In genomic region chr2:86105252-86105968, GRCh38 we compare ENCODE assay signal across 8 cellular contexts. TPM values are rescaled to one million over a fixed set of nuclear protein-coding genes. Genes with fewer than 3 reads are reported as not detected.
DNase-seq lines count a peak whose midpoint lies in the region; ATAC-seq, FAIRE-seq and TF ChIP-seq lines count a peak whose summit lies in the region.

TSS of gene POLR1A (minus strand) at chr2:86105886. CDS start at chr2:86105776, 110 bp downstream.

- no peak within 1 kb of the TSS for H2BK20ac ChIP-seq in H1 (ENCODE audit: low read length)

- H3K9me3 ChIP-seq in CD4-positive, alpha-beta memory T cell (ENCODE audit: control insufficient read depth in 1 of 2, low read length in 2 of 2) = no peaks in the 10 kb centered on the region
- H3K9me3 ChIP-seq in H1 (ENCODE audit: insufficient read depth in 2 of 2, low read depth in 1 of 2, low read length in 1 of 2) = no peaks in the 10 kb centered on the region
- H3K9me3 ChIP-seq in mesenchymal stem cell (ENCODE audit: control insufficient read depth, low read length) = no peaks in the 10 kb centered on the region

- H3K56ac ChIP-seq in H1 (replicated peaks; ENCODE audit: insufficient read length, low read depth, low read length) = peak within 1 kb of the TSS; percentile 43

- peaks cover 47 to 79% (median 61%) of the 10 kb centered on the region in 4 donors for H3K4me1 Mint-ChIP-seq in CD4-positive, alpha-beta memory T cell

- H3K36me3 Mint-ChIP-seq in CD4-positive, alpha-beta memory T cell = peaks cover 24 to 58% of the 10 kb centered on the region in 2 donors

- no peak for TF ChIP-seq CTCF in H1 (IDR thresholded peaks at IDR 0.05; ENCODE audit: control extremely low read depth in 1 of 3, insufficient read depth in 1 of 3, low read depth in 1 of 3, low read length in 3 of 3)

- H2BK12ac ChIP-seq in H1 (ENCODE audit: low read depth, low read length) (peak within 1 kb of the TSS; percentile 30; the same call in 1 of the 2 replicates), mesenchymal stem cell (ENCODE audit: low read length in 2 of 2) (no peak within 1 kb of the TSS)

- H3K27ac ChIP-seq in CD4-positive, alpha-beta memory T cell (ENCODE audit: low read depth, low read length) = peak within 1 kb of the TSS; percentile 82
- H3K27ac ChIP-seq in H1 (ENCODE audit: low read depth, low read length) (peak within 1 kb of the TSS; percentile 94), mesenchymal stem cell (ENCODE audit: low read length, poor library complexity, severe bottlenecking) (peak within 1 kb of the TSS; percentile 61)

- WGBS in H1 (ENCODE audit: extremely low coverage in 1 of 2, insufficient coverage in 1 of 2, insufficient read length in 1 of 2, insufficient replicate concordance in 2 of 2, low coverage in 1 of 2, low lambda C conversion rate in 2 of 2, missing lambda C conversion rate in 1 of 2), 2 experiments = 2% methylated on average over 38 of the region's 38 CpGs; no CpG with 5 or more reads in 1 of the 2 experiments
- WGBS in mesenchymal stem cell = 0% methylated on average over 35 of the region's 38 CpGs

- H3K4me1 ChIP-seq in CD4-positive, alpha-beta memory T cell (ENCODE audit: insufficient read depth, low read length) = peaks cover 34% of the 10 kb centered on the region
- H3K4me1 ChIP-seq in H1 (replicated peaks in 1 of 4; ENCODE audit: control insufficient read depth in 3 of 4, insufficient read depth in 4 of 4, low read length in 3 of 4) (peaks cover 0 to 4% (median 0%) of the 10 kb centered on the region in 4 experiments; a peak in 1 of 7 replicates), mesenchymal stem cell (ENCODE audit: control insufficient read depth, insufficient read depth, low read depth, low read length) (peaks cover 4% of the 10 kb centered on the region)

- H3K23ac ChIP-seq in H1 (ENCODE audit: insufficient read length) (no peak within 1 kb of the TSS), mesenchymal stem cell (ENCODE audit: low read length in 2 of 2) (no peak within 1 kb of the TSS)

- H3K23me2 ChIP-seq in H1 (ENCODE audit: low read depth, low read length) = no peaks in the 10 kb centered on the region; the same call in 1 of the 2 replicates

- CTCF ChIA-PET in CD4-positive, alpha-beta memory T cell (lab: Charles Lee; ENCODE audit: partially characterized antibody) = interaction anchor here (1.1 to 2.1 kb wide), 5 partner anchors 25 to 290 kb away, joined by 3 to 14 read pairs (median 8); no protein-coding TSS in a partner anchor
- CTCF ChIA-PET in H1 (lab: Charles Lee; ENCODE audit: partially characterized antibody) = interaction anchor here (0.6 to 4.1 kb wide), 2 partner anchors 17 to 335 kb away, joined by 4 to 16 read pairs; no protein-coding TSS in a partner anchor

- peak; percentile 68 for FAIRE-seq in H1 (lab: Jason Lieb, UNC)

- no peak within 1 kb of the TSS for H2BK120ac ChIP-seq in H1 (replicated peaks; ENCODE audit: low read depth, low read length)
- H2BK120ac ChIP-seq in mesenchymal stem cell (ENCODE audit: low read depth, low read length) = no peak within 1 kb of the TSS

- H3K4me3 Mint-ChIP-seq in CD4-positive, alpha-beta memory T cell = peak within 1 kb of the TSS; percentile 88 to 96 (median 92)

- H3K18ac ChIP-seq in H1 (ENCODE audit: extremely low read depth, low read length) (peak within 1 kb of the TSS; percentile 80; the same call in 1 of the 2 replicates), mesenchymal stem cell (ENCODE audit: low read depth in 1 of 2, low read length in 2 of 2) (peak within 1 kb of the TSS; percentile 44 to 97)

- ATAC-seq in GM21360 (IDR thresholded peaks at IDR 0.05; ENCODE audit: unreplicated experiment) = peak; percentile 58

- H2BK15ac ChIP-seq in H1 (ENCODE audit: low read length) = no peak within 1 kb of the TSS
- H2BK15ac ChIP-seq in mesenchymal stem cell (ENCODE audit: low read depth, poor library complexity, severe bottlenecking) = no peak within 1 kb of the TSS

- peak within 1 kb of the TSS; percentile 73 to 83 for H3K4me3 ChIP-seq in CD4-positive, alpha-beta memory T cell (ENCODE audit: low read length in 2 of 2)
- H3K4me3 ChIP-seq in H1 (ENCODE audit: extremely low read depth in 1 of 4, insufficient read depth in 2 of 4, low read depth in 3 of 4, low read length in 4 of 4) (peak within 1 kb of the TSS; percentile 96 to 99 (median 97)), mesenchymal stem cell (ENCODE audit: insufficient read depth in 1 of 2, low read depth in 1 of 2, low read length in 2 of 2) (peak within 1 kb of the TSS; percentile 93 to 94)

- peaks cover 7% of the 10 kb centered on the region for H3K36me3 ChIP-seq in CD4-positive, alpha-beta memory T cell (ENCODE audit: insufficient read depth, low read length)
- peaks cover 2 to 24% (median 16%) of the 10 kb centered on the region in 4 experiments for H3K36me3 ChIP-seq in H1 (ENCODE audit: control insufficient read depth in 2 of 4, insufficient read depth in 4 of 4, low read length in 3 of 4)
- H3K36me3 ChIP-seq in mesenchymal stem cell (ENCODE audit: control insufficient read depth in 1 of 2, insufficient read depth in 2 of 2, low read depth in 1 of 2, low read length in 2 of 2) = peaks cover 2 to 50% of the 10 kb centered on the region in 2 experiments

- H2AK5ac ChIP-seq in H1 (ENCODE audit: low read depth, low read length) (peak within 1 kb of the TSS; percentile 19; the same call in 1 of the 2 replicates), mesenchymal stem cell (ENCODE audit: low read length, severe bottlenecking) (peak within 1 kb of the TSS; percentile 19)

- peak in 1 of 2 experiments; percentile 79; a peak in 1 of 3 replicates for TF ChIP-seq POLR2A in H1 (IDR thresholded peaks at IDR 0.05; ENCODE audit: control extremely low read depth in 1 of 2, low read depth in 2 of 2, low read length in 2 of 2)

- H4K20me1 ChIP-seq in H1 (replicated peaks in 1 of 2; ENCODE audit: control insufficient read depth in 1 of 2, insufficient read depth in 2 of 2, low read length in 2 of 2) = peaks cover 2 to 13% of the 10 kb centered on the region in 2 experiments

- H2BK5ac ChIP-seq in H1 (ENCODE audit: low read depth, low read length) = peak within 1 kb of the TSS; percentile 95
- no peak within 1 kb of the TSS for H2BK5ac ChIP-seq in mesenchymal stem cell (ENCODE audit: low read depth, low read length, poor library complexity, severe bottlenecking)

- H3K4ac ChIP-seq in H1 (replicated peaks; ENCODE audit: insufficient read length, low read depth, low read length) (no peak within 1 kb of the TSS), mesenchymal stem cell (ENCODE audit: low read depth in 1 of 2, low read length in 2 of 2) (peak within 1 kb of the TSS in 1 of 2 experiments; percentile 83)

- no peak for TF ChIP-seq EP300 in H1 (IDR thresholded peaks at IDR 0.05; ENCODE audit: borderline replicate concordance in 1 of 2, low read depth in 2 of 2, low read length in 2 of 2)

- H3K27me3 ChIP-seq in CD4-positive, alpha-beta memory T cell (ENCODE audit: insufficient read depth, low read length) = no peaks in the 10 kb centered on the region
- no peaks in the 10 kb centered on the region for H3K27me3 ChIP-seq in H1 (replicated peaks in 1 of 4; ENCODE audit: control insufficient read depth in 3 of 4, extremely low read depth in 1 of 4, insufficient read depth in 3 of 4, low read length in 3 of 4)
- no peaks in the 10 kb centered on the region for H3K27me3 ChIP-seq in mesenchymal stem cell (ENCODE audit: control insufficient read depth in 1 of 2, insufficient read depth in 1 of 2, low read length in 2 of 2)

- peak within 1 kb of the TSS; percentile 80 to 99 (median 96) for H3K9ac ChIP-seq in H1 (replicated peaks in 1 of 4; ENCODE audit: extremely low read depth in 1 of 4, low read depth in 3 of 4, low read length in 3 of 4)
- H3K9ac ChIP-seq in mesenchymal stem cell (ENCODE audit: low read length) = peak within 1 kb of the TSS; percentile 97

- H3K4me2 ChIP-seq in H1 (ENCODE audit: insufficient read depth in 1 of 2, low read depth in 2 of 2, low read length in 2 of 2) (peak within 1 kb of the TSS; percentile 83 to 84), mesenchymal stem cell (ENCODE audit: low read length, poor library complexity, severe bottlenecking) (peak within 1 kb of the TSS; percentile 89)

- POLR2A ChIA-PET in CD4-positive, alpha-beta memory T cell (lab: Charles Lee; ENCODE audit: partially characterized antibody) = interaction anchor here (0.7 to 2.1 kb wide), 21 partner anchors 10 to 779 kb away, joined by 3 to 24 read pairs (median 5); partner anchors contain the start of genes IMMT, KDM3A, MRPL35 and ST3GAL5
- POLR2A ChIA-PET in H1 (lab: Charles Lee; ENCODE audit: partially characterized antibody) = interaction anchor here (0.8 to 12.1 kb wide), 21 partner anchors 10 to 494 kb away, joined by 3 to 119 read pairs (median 4); partner anchors contain the start of genes C2orf68 and IMMT

- H4K8ac ChIP-seq in H1 (ENCODE audit: extremely low read depth, insufficient read depth, low read length) (peak within 1 kb of the TSS; percentile 89; the same call in 1 of the 2 replicates), mesenchymal stem cell (ENCODE audit: low read length) (peak within 1 kb of the TSS; percentile 92)

- H4K91ac ChIP-seq in H1 (replicated peaks; ENCODE audit: insufficient read length, low read length) (no peak within 1 kb of the TSS), mesenchymal stem cell (ENCODE audit: low read length) (peak within 1 kb of the TSS; percentile 92)

- H3K79me1 ChIP-seq in H1 (ENCODE audit: low read depth, low read length) (no peaks in the 10 kb centered on the region; the same call in 1 of the 2 replicates), mesenchymal stem cell (replicated peaks; ENCODE audit: low read length, poor library complexity, severe bottlenecking) (peaks cover 10% of the 10 kb centered on the region)

- TF ChIP-seq RAD21 in H1 (IDR thresholded peaks at IDR 0.05 in 1 of 2, conservative IDR thresholded peaks at IDR 0.05 in 1 of 2; ENCODE audit: low read depth in 2 of 2, low read length in 2 of 2) = no peak

- peak within 1 kb of the TSS; percentile 95 for H2AFZ ChIP-seq in H1 (ENCODE audit: low read length)
- peak within 1 kb of the TSS; percentile 60 for H2AFZ ChIP-seq in mesenchymal stem cell (ENCODE audit: low read depth, low read length)

- no peaks in the 10 kb centered on the region for H3K9me3 Mint-ChIP-seq in CD4-positive, alpha-beta memory T cell

- peak; percentile 88 to 91 (median 90) for DNase-seq in CD4-positive, alpha-beta memory T cell
- DNase-seq in HT-29 (ENCODE audit: low spot score) (peak; percentile 94), NOMO-1 treated with DMSO at 0.1 percent for 48 hours (lab: John Stamatoyannopoulos, UW; ENCODE audit: unreplicated experiment) (peak; percentile 91), H1 (ENCODE audit: low read depth in 1 of 2, low spot score in 2 of 2) (peak; percentile 76 to 85), mesenchymal stem cell (peak; percentile 97)
- DNase-seq in activated CD8-positive, alpha-beta memory T cell treated with anti-CD3 and anti-CD28 coated beads for 4 hours (ENCODE audit: low read depth in 2 of 2) = peak; percentile 67 to 70
- DNase-seq in stimulated activated CD8-positive, alpha-beta memory T cell treated with anti-CD3 and anti-CD28 coated beads, Interleukin-12 subunit alpha, Interleukin-12 subunit beta, amount 100 ng/mL, for 24 hours (ENCODE audit: extremely low read depth) = peak; percentile 56

- peaks cover 32 to 91% of the 10 kb centered on the region in 2 experiments for H3K79me2 ChIP-seq in H1 (ENCODE audit: control insufficient read depth in 1 of 2, insufficient read depth in 2 of 2, low read length in 2 of 2)

- peak within 1 kb of the TSS; percentile 93 to 100 (median 99) for H3K27ac Mint-ChIP-seq in CD4-positive, alpha-beta memory T cell

- peak within 1 kb of the TSS; percentile 76 for H4K5ac ChIP-seq in H1 (ENCODE audit: insufficient read length, low read depth, low read length)

- H3K27me3 Mint-ChIP-seq in CD4-positive, alpha-beta memory T cell = no peaks in the 10 kb centered on the region

- intact Hi-C loops in CD4-positive, alpha-beta memory T cell (cut with micrococcal nuclease) = loop anchor here (1.0 to 5.0 kb wide), 2 partner anchors 278 to 488 kb away; partner anchors contain the start of gene USP39

- H3K14ac ChIP-seq in H1 (ENCODE audit: insufficient read length) (no peak within 1 kb of the TSS), mesenchymal stem cell (ENCODE audit: low read length in 2 of 2) (peak within 1 kb of the TSS in 1 of 2 experiments; percentile 29)

RNA-seq across cellular contexts. Expression of gene POLR1A, which starts in this region (rescaled TPM):
- 10 to 100 TPM; 23.4 to 25.8 TPM for total RNA-seq in CD4-positive, alpha-beta memory T cell
- polyA plus RNA-seq in CD4-positive, alpha-beta memory T cell = 1 to 10 TPM in 1 of 2 donors, under 1 TPM in 1; 0.87 to 3.6 TPM
- total RNA-seq in HT-29 (2014; rRNA removed; shearing (Covaris generic)) = 21.0 and 23.8 TPM in 2 replicates
- 58.1 and 58.2 TPM in 2 replicates for total RNA-seq in H1 (2021; fragmentation: NEBNext Ultra II Directional; extraction: Animal tissue kit (Norgen Biotek cat#: 25700))
- polyA plus RNA-seq in H1 (2011; rRNA removed) = 8.9 and 9.6 TPM in 2 replicates
- polyA plus RNA-seq in H1 (2011; cell fraction: cytosol; rRNA removed) = 8.3 TPM
- 19.0 TPM for polyA plus RNA-seq in H1 (2011; cell fraction: nucleus; rRNA removed)
- polyA plus RNA-seq in H1 (2012, experiment 1 of 2) = 17.6 to 34.2 TPM (median 28.7 TPM) in 4 replicates
- 5.8 TPM for polyA plus RNA-seq in H1 (2012, experiment 2 of 2)
- 11.9 TPM for polyA plus RNA-seq in H1 (2013, experiment 1 of 2)
- 10.2 TPM for polyA plus RNA-seq in H1 (2013, experiment 2 of 2)
- 34.2 and 43.8 TPM in 2 replicates for polyA minus RNA-seq in H1 (2011; rRNA and poly(A)+ RNA removed)
- 66.1 TPM for polyA minus RNA-seq in H1 (2011; cell fraction: cytosol; rRNA and poly(A)+ RNA removed)
- 31.5 TPM for polyA minus RNA-seq in H1 (2011; cell fraction: nucleus; rRNA and poly(A)+ RNA removed)
- polyA plus RNA-seq in mesenchymal stem cell (2013, experiment 1 of 2) = 6.9 TPM
- 6.5 TPM for polyA plus RNA-seq in mesenchymal stem cell (2013, experiment 2 of 2)

Comparison
In these comparisons a context has a peak if more than half of its experiments do, and no peak if none do; other contexts are left out.
1. Peak in every context shown above with its lines: DNase-seq, ATAC-seq, H3K4me3 ChIP-seq and H3K27ac ChIP-seq.